Comparison of ENCODE assay signal across 1 cellular context in the genomic region with DNA sequence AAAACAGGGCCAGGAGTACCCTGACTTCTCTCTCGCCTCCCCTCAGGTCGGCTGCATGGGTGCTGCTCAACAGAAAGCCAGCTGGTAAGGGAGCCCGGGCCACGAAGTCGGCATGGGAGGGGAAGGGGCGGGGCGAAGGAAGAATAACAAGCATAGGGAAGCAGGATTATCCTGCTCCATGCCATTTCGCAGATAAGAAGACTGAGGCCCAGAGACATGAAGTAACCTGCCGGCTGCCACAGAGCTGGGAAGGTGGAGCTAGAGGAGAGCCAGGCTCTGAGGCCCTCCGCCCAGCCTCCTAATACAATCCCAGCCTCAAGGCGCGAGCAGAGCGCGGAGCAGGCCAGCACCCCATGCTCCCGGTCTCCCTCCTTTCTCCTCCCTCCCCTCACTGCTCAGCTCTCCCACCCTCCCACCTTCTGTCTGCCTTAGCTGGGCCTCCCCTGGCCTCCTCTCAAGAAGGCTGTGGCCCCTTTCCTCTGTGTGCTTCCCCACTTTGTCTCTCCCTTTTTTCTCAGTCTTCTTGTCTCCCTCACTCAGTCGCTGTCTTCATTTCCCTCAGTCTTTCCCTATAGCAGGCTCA.
TF ChIP-seq lines count a peak whose summit lies in the region.

No MANE protein-coding gene starts in this region.

TF ChIP-seq in endothelial cell of umbilical vein, 7 proteins besides CTCF, POLR2A, EP300 and RAD21:
- TF ChIP-seq POLR2AphosphoS5 (IDR thresholded peaks at IDR 0.05; ENCODE audit: insufficient read depth, low read depth, low read length) = peak; percentile 69
- TF ChIP-seq, protein P1, sequence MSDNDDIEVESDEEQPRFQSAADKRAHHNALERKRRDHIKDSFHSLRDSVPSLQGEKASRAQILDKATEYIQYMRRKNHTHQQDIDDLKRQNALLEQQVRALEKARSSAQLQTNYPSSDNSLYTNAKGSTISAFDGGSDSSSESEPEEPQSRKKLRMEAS (IDR thresholded peaks at IDR 0.05; ENCODE audit: insufficient read depth, insufficient read length) = no peak
TF ChIP-seq in endothelial cell of umbilical vein: peak in this region for 1.
